23 cellular contexts compared by ENCODE assay signal in the genomic region with DNA sequence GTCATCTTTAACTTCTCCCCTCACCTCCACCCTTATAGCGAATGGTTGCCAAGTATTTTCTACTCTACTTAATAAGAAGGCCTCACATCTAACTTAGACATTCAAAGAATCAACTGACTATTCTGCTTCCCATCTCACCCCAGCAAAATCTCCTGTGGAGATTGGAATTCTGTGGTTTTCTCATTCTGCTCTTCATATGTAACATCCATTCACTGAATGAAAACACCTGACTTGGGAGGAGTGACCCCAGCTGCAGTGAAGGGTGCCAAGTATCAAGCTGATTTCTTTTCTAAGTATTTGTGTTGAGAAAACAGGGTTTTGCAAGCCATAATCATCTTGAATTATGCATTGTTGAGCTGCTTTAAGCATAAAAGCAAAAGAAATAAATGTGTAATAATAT. TPM values are rescaled to one million over a fixed set of nuclear protein-coding genes. Genes with fewer than 3 reads are reported as not detected.
"Had no signal": no experiment of that assay in that cellular context is flagged by ENCODE, and none has a peak within 500 bp of the region (broad histone marks: within the 10 kb centered on the region; RNA-seq: fewer than 3 reads in every experiment).

No MANE protein-coding gene starts in this region.

- H3K9ac ChIP-seq: SK-N-SH had no signal

- H3K9me3 ChIP-seq: SK-N-SH had no signal

- DNase-seq: KBM-7, NCI-H1092, NCI-H1105 treated with DMSO at 0.1 percent for 48 hours, NCI-H1417 treated with DMSO at 0.1 percent for 48 hours, NCI-H146, NCI-H1694 treated with DMSO at 0.1 percent for 48 hours, NCI-H1930, NCI-H2081, NCI-H2107, NCI-H2171, NCI-H226, NCI-H446, NCI-H510A, NCI-H524 treated with DMSO at 0.1 percent for 48 hours, NCI-H69, NCI-H774, Right ventricle myocardium superior, RPMI8226, SK-N-SH, SW 1271 had no signal

RNA-seq across cellular contexts. Expression of gene TAF1L, which starts 42.5 kb away (rescaled TPM):
- total RNA-seq: LHCN-M2, MCF 10A, Right ventricle myocardium superior, SK-MEL-5 had no signal
- polyA plus RNA-seq: SK-N-SH had no signal
